ENCODE assay signal across 12 cellular contexts in the genomic region with DNA sequence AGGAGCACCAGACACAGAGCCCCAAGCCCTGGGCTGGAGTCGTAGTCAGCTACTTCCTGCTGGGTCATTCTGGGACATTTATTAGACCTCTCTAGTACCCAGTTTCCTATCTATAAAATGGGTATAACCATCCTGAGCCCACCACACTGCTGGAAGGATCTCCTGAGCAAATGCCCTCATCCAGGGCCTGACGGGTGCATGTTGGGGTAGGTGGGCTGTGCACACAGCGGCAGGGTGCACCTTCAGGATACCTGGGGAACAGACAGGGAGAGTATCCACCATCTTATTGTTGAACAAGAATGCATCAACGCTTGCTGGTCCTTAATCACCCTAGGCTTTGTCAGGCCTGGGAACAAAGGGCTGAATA.
DNase-seq lines count a peak whose midpoint lies in the region; ATAC-seq and TF ChIP-seq lines count a peak whose summit lies in the region.
"Had no signal": no experiment of that assay in that cellular context is flagged by ENCODE, and none has a peak within 500 bp of the region (broad histone marks: within the 10 kb centered on the region; RNA-seq: fewer than 3 reads in every experiment).

No MANE protein-coding gene starts in this region.

- H3K4me1 ChIP-seq in CD8-positive, alpha-beta memory T cell (ENCODE audit: insufficient read depth, low read length) = peaks cover 34% of the 10 kb centered on the region
- H3K4me1 ChIP-seq in neutrophil (ENCODE audit: control insufficient read depth in 1 of 2, insufficient read depth in 1 of 2, low read depth in 1 of 2, low read length in 1 of 2) = peaks cover 67 to 84% of the 10 kb centered on the region in 2 experiments
- H3K4me1 ChIP-seq: BE2C had no signal

- H3K4me1 Mint-ChIP-seq in CD8-positive, alpha-beta memory T cell = peaks cover 38 to 39% (median 39%) of the 10 kb centered on the region in 3 donors
- peaks cover 40% of the 10 kb centered on the region for H3K4me1 Mint-ChIP-seq in activated naive CD8-positive, alpha-beta T cell treated with anti-CD3 and anti-CD28 coated beads for 36 hours

- H3K36me3 ChIP-seq in CD8-positive, alpha-beta memory T cell (ENCODE audit: insufficient read depth, low read length) = no peaks in the 10 kb centered on the region
- H3K36me3 ChIP-seq in KOPT-K1 (ENCODE audit: insufficient read depth, low read length) (no peaks in the 10 kb centered on the region), neutrophil (no peaks in the 10 kb centered on the region)
- H3K36me3 ChIP-seq: BE2C, thoracic aorta had no signal

- no peak for ATAC-seq in HG03196 (IDR thresholded peaks at IDR 0.05; ENCODE audit: unreplicated experiment)

- peak overlapping the region in 6 of 7 donors; percentile 66 to 91 (median 78) for H3K4me3 Mint-ChIP-seq in CD8-positive, alpha-beta memory T cell
- H3K4me3 Mint-ChIP-seq in activated naive CD8-positive, alpha-beta T cell treated with anti-CD3 and anti-CD28 coated beads for 36 hours = no peak overlapping the region

- no peak for TF ChIP-seq CTCF in neutrophil (IDR thresholded peaks at IDR 0.05)

- no peaks in the 10 kb centered on the region for H3K27me3 ChIP-seq in CD8-positive, alpha-beta memory T cell (ENCODE audit: insufficient read depth, low read length, poor library complexity, severe bottlenecking)
- no peaks in the 10 kb centered on the region for H3K27me3 ChIP-seq in neutrophil
- H3K27me3 ChIP-seq: BE2C had no signal

- no peak overlapping the region for H3K4me3 ChIP-seq in CD8-positive, alpha-beta memory T cell (ENCODE audit: low read length)
- H3K4me3 ChIP-seq in neutrophil (ENCODE audit: low read depth in 1 of 2, low read length in 1 of 2) = peak overlapping the region; percentile 13 to 45
- H3K4me3 ChIP-seq: thoracic aorta had no signal

- H3K27ac ChIP-seq in CD8-positive, alpha-beta memory T cell (ENCODE audit: low read depth, low read length) = no peak overlapping the region
- H3K27ac ChIP-seq in KOPT-K1 (ENCODE audit: low read depth, low read length, poor library complexity, severe bottlenecking) (peak overlapping the region; percentile 63), neutrophil (peak overlapping the region; percentile 86)
- H3K27ac ChIP-seq: thoracic aorta had no signal

- H3K9me3 ChIP-seq in CD8-positive, alpha-beta memory T cell (ENCODE audit: low read length) = no peaks in the 10 kb centered on the region
- H3K9me3 ChIP-seq in KOPT-K1 (ENCODE audit: insufficient read depth, low read length, poor library complexity, severe bottlenecking) (no peaks in the 10 kb centered on the region), neutrophil (no peaks in the 10 kb centered on the region)
- H3K9me3 ChIP-seq: BE2C, thoracic aorta had no signal

- POLR2A ChIA-PET in CD8-positive, alpha-beta memory T cell (lab: Charles Lee) = no interaction called here

- peak overlapping the region in 3 of 8 donors; percentile 47 to 85 (median 63) for H3K27ac Mint-ChIP-seq in CD8-positive, alpha-beta memory T cell
- peak overlapping the region; percentile 91 for H3K27ac Mint-ChIP-seq in activated naive CD8-positive, alpha-beta T cell treated with anti-CD3 and anti-CD28 coated beads for 36 hours

- H3K27me3 Mint-ChIP-seq in CD8-positive, alpha-beta memory T cell = peaks cover 0 to 2% of the 10 kb centered on the region in 2 donors
- no peaks in the 10 kb centered on the region for H3K27me3 Mint-ChIP-seq in activated naive CD8-positive, alpha-beta T cell treated with anti-CD3 and anti-CD28 coated beads for 36 hours

- H3K36me3 Mint-ChIP-seq in CD8-positive, alpha-beta memory T cell = peaks cover 0 to 1% (median 0%) of the 10 kb centered on the region in 3 donors
- H3K36me3 Mint-ChIP-seq in activated naive CD8-positive, alpha-beta T cell treated with anti-CD3 and anti-CD28 coated beads for 36 hours = no peaks in the 10 kb centered on the region

- no peak for DNase-seq in CD8-positive, alpha-beta memory T cell
- DNase-seq in activated naive CD8-positive, alpha-beta T cell treated with anti-CD3 and anti-CD28 coated beads for 36 hours = no peak
- DNase-seq in dermis blood vessel endothelial cell (no peak), NCI-H510A treated with DMSO at 0.1 percent for 48 hours (lab: John Stamatoyannopoulos, UW) (no peak)
- DNase-seq: NCI-H1930, NCI-H510A, OCI-M1 had no signal

- CTCF ChIA-PET in CD8-positive, alpha-beta memory T cell (lab: Charles Lee) = interaction anchor here (0.7 kb wide), 1 partner anchor 18 kb away, joined by 4 read pairs; no protein-coding TSS in a partner anchor

- no peaks in the 10 kb centered on the region for H3K9me3 Mint-ChIP-seq in CD8-positive, alpha-beta memory T cell
- no peaks in the 10 kb centered on the region for H3K9me3 Mint-ChIP-seq in activated naive CD8-positive, alpha-beta T cell treated with anti-CD3 and anti-CD28 coated beads for 36 hours
